ENCODE assay signal across 1 cellular context in genomic region chr2:26011990-26012856, GRCh38.
TF ChIP-seq lines count a peak whose summit lies in the region.

No MANE protein-coding gene starts in this region.

TF ChIP-seq in HEK293, 187 proteins besides CTCF, POLR2A, EP300 and RAD21 (continued from another document):
- 0 out of 2 replicates have a peak, but pooled peaks have one; percentile 19 for TF ChIP-seq TSHZ1 (tag by site-specific recombination; IDR thresholded peaks at IDR 0.05; ENCODE audit: borderline replicate concordance)
- no peak for TF ChIP-seq ZNF692 (tag by site-specific recombination; IDR thresholded peaks at IDR 0.05)
